Comparison of ENCODE assay signal across 15 cellular contexts in genomic region chr17:3718251-3718650, GRCh38.
"Had no signal": no experiment of that assay in that cellular context is flagged by ENCODE, and none has a peak within 500 bp of the region (broad histone marks: within the 10 kb centered on the region; RNA-seq: fewer than 3 reads in every experiment).

No MANE protein-coding gene starts in this region.

- DNase-seq: activated CD8-positive, alpha-beta T cell treated with anti-CD3 and anti-CD28 coated beads for 36 hours; activated naive CD4-positive, alpha-beta T cell treated with Interleukin-2 at 50 U/mL for 16 hours; dorsolateral prefrontal cortex; endodermal cell; hypothalamus; left ventricle myocardium inferior; mesendoderm; right cardiac atrium; stimulated activated naive CD8-positive, alpha-beta T cell treated with anti-CD3 and anti-CD28 coated beads, Interleukin-15, Interleukin-2, amounts not matched to agents 100 U/mL and 50 U/mL, for 24 hours; transverse colon had no signal

- H3K9me3 ChIP-seq: left ventricle myocardium inferior, prostate gland, transverse colon had no signal

- H3K27ac ChIP-seq: cardiac muscle cell, dorsolateral prefrontal cortex, left ventricle myocardium inferior, prostate gland, transverse colon had no signal

- H3K4me3 ChIP-seq: cardiac muscle cell, dorsolateral prefrontal cortex, left ventricle myocardium inferior, prostate gland, transverse colon had no signal

- ATAC-seq: activated CD4-positive, CD25-positive, alpha-beta regulatory T cell treated with anti-CD3 and anti-CD28 coated beads, Interleukin-2, amount 50 U/mL, for 24 hours; activated CD8-positive, alpha-beta T cell treated with anti-CD3 and anti-CD28 coated beads for 36 hours; right cardiac atrium; stimulated activated naive CD8-positive, alpha-beta T cell treated with anti-CD3 and anti-CD28 coated beads, Interleukin-15, Interleukin-2, amounts not matched to agents 100 U/mL and 50 U/mL, for 24 hours had no signal

- H3K9me3 Mint-ChIP-seq: activated CD8-positive, alpha-beta T cell treated with anti-CD3 and anti-CD28 coated beads for 36 hours; endodermal cell; nephron; T-helper 2 cell treated with Interferon-gamma antibody and Interleukin-4, amounts not matched to agents 5 μg/mL and 100 μg/mL, for 36 hours had no signal

- H3K27me3 Mint-ChIP-seq: activated CD8-positive, alpha-beta T cell treated with anti-CD3 and anti-CD28 coated beads for 36 hours had no signal

- H3K4me3 Mint-ChIP-seq: activated CD8-positive, alpha-beta T cell treated with anti-CD3 and anti-CD28 coated beads for 36 hours; endodermal cell; nephron; T-helper 2 cell treated with Interferon-gamma antibody and Interleukin-4, amounts not matched to agents 5 μg/mL and 100 μg/mL, for 36 hours had no signal

- H3K27ac Mint-ChIP-seq: activated CD8-positive, alpha-beta T cell treated with anti-CD3 and anti-CD28 coated beads for 36 hours; endodermal cell; nephron; T-helper 2 cell treated with Interferon-gamma antibody and Interleukin-4, amounts not matched to agents 5 μg/mL and 100 μg/mL, for 36 hours had no signal

- H3K27me3 ChIP-seq: cardiac muscle cell, dorsolateral prefrontal cortex, transverse colon had no signal

- H3K4me1 ChIP-seq: prostate gland had no signal
